Comparison of ENCODE assay signal across 9 cellular contexts in genomic region chr6:17393335-17394191, GRCh38. TPM values are rescaled to one million over a fixed set of nuclear protein-coding genes. Genes with fewer than 3 reads are reported as not detected.
DNase-seq lines count a peak whose midpoint lies in the region; ATAC-seq and TF ChIP-seq lines count a peak whose summit lies in the region.
"Had no signal": no experiment of that assay in that cellular context is flagged by ENCODE, and none has a peak within 500 bp of the region (broad histone marks: within the 10 kb centered on the region; RNA-seq: fewer than 3 reads in every experiment).

Gene CAP2 (plus strand): TSS chr6:17393595. CDS start chr6:17421556, 27,961 bp downstream.

- DNase-seq in DMS53 treated with DMSO at 0.1 percent for 48 hours (lab: John Stamatoyannopoulos, UW; ENCODE audit: unreplicated experiment) = peak; percentile 22
- peak; percentile 51 for DNase-seq in NCI-H1105 (lab: John Stamatoyannopoulos, UW)
- DNase-seq in germinal center (ENCODE audit: low spot score) = peak; percentile 3
- no peak for DNase-seq in natural killer cell
- no peak for DNase-seq in effector CD4-positive, alpha-beta T cell

- no peaks in the 10 kb centered on the region for H3K9me3 Mint-ChIP-seq in activated T-helper 17 cell treated with anti-CD3 and anti-CD28 coated beads, Interleukin-2, amount 50 U/mL, for 72 hours
- no peaks in the 10 kb centered on the region for H3K9me3 Mint-ChIP-seq in natural killer cell

- peaks cover 61% of the 10 kb centered on the region for H3K27me3 Mint-ChIP-seq in activated T-helper 17 cell treated with anti-CD3 and anti-CD28 coated beads, Interleukin-2, amount 50 U/mL, for 72 hours
- H3K27me3 Mint-ChIP-seq in natural killer cell (ENCODE audit: low read depth in 2 of 2) = peaks cover 36 to 47% of the 10 kb centered on the region in 2 donors

- intact Hi-C loops in natural killer cell (cut with micrococcal nuclease) = no loop called here

- no peak for TF ChIP-seq CTCF in natural killer cell (IDR thresholded peaks at IDR 0.05)

- no peak for ATAC-seq in activated T-helper 17 cell treated with anti-CD3 and anti-CD28 coated beads, Interleukin-2, amount 50 U/mL, for 72 hours (replicated peaks)
- peak in 1 of 3 donors; percentile 48 for ATAC-seq in natural killer cell
- no peak for ATAC-seq in HG02642 (IDR thresholded peaks at IDR 0.05; ENCODE audit: poor library complexity, unreplicated experiment)
- no peak for ATAC-seq in GM18873 (IDR thresholded peaks at IDR 0.05; ENCODE audit: low FRiP score, unreplicated experiment)

- H3K36me3 Mint-ChIP-seq in activated T-helper 17 cell treated with anti-CD3 and anti-CD28 coated beads, Interleukin-2, amount 50 U/mL, for 72 hours (ENCODE audit: low read depth) = no peaks in the 10 kb centered on the region
- H3K36me3 Mint-ChIP-seq in natural killer cell = no peaks in the 10 kb centered on the region

- H3K4me3 Mint-ChIP-seq in activated T-helper 17 cell treated with anti-CD3 and anti-CD28 coated beads, Interleukin-2, amount 50 U/mL, for 72 hours = peak within 1 kb of the TSS; percentile 51
- H3K4me3 Mint-ChIP-seq in natural killer cell = peak within 1 kb of the TSS; percentile 65

- no peak within 1 kb of the TSS for H3K27ac Mint-ChIP-seq in activated T-helper 17 cell treated with anti-CD3 and anti-CD28 coated beads, Interleukin-2, amount 50 U/mL, for 72 hours
- H3K27ac Mint-ChIP-seq in natural killer cell = no peak within 1 kb of the TSS

- no peaks in the 10 kb centered on the region for H3K4me1 Mint-ChIP-seq in activated T-helper 17 cell treated with anti-CD3 and anti-CD28 coated beads, Interleukin-2, amount 50 U/mL, for 72 hours
- H3K4me1 Mint-ChIP-seq in natural killer cell = no peaks in the 10 kb centered on the region

RNA-seq across cellular contexts. Expression of gene CAP2, which starts in this region (rescaled TPM):
- total RNA-seq in activated T-helper 17 cell treated with anti-CD3 and anti-CD28 coated beads, Interleukin-2, amount 50 U/mL, for 72 hours = not detected
- total RNA-seq in natural killer cell = not detected
- total RNA-seq: activated CD8-positive, alpha-beta memory T cell treated with anti-CD3 and anti-CD28 coated beads for 36 hours had no signal

Comparison
In these comparisons a context has a peak if more than half of its experiments do, and no peak if none do; other contexts are left out.
1. DNase-seq: peak in DMS53 treated with DMSO at 0.1 percent for 48 hours (single experiment), NCI-H1105 (single experiment) and germinal center (single experiment); none in natural killer cell (single experiment) and effector CD4-positive, alpha-beta T cell (single experiment).